In genomic region chr5:36552626-36553393, GRCh38 we compare ENCODE assay signal across 20 cellular contexts. TPM values are rescaled to one million over a fixed set of nuclear protein-coding genes. Genes with fewer than 3 reads are reported as not detected.
DNase-seq lines count a peak whose midpoint lies in the region; ATAC-seq lines count a peak whose summit lies in the region.
"Had no signal": no experiment of that assay in that cellular context is flagged by ENCODE, and none has a peak within 500 bp of the region (broad histone marks: within the 10 kb centered on the region; RNA-seq: fewer than 3 reads in every experiment).

No MANE protein-coding gene starts in this region.

- no peak overlapping the region for H3K27ac ChIP-seq in substantia nigra (ENCODE audit: low read depth, low read length, poor library complexity, severe bottlenecking)
- H3K27ac ChIP-seq: gastroesophageal sphincter, HL-60 had no signal

- H3K4me3 Mint-ChIP-seq in activated CD4-positive, alpha-beta memory T cell treated with anti-CD3 and anti-CD28 coated beads for 36 hours: no peak overlapping the region
- H3K4me3 Mint-ChIP-seq: activated naive CD4-positive, alpha-beta T cell treated with anti-CD3 and anti-CD28 coated beads, Interleukin-2, amount 10 ng/mL, durations not matched to agents 7 days and 5 days; CD4-positive, alpha-beta memory T cell; naive thymus-derived CD8-positive, alpha-beta T cell had no signal

- DNase-seq in ELF-1 (ENCODE audit: low read depth, low spot score) (peak; percentile 50), LoVo (ENCODE audit: low spot score) (peak; percentile 50), astrocyte of the hippocampus (ENCODE audit: low read depth, low spot score) (peak; percentile 47), islet precursor cell (peak; percentile 88), substantia nigra (lab: John Stamatoyannopoulos, UW) (no peak), NCI-H82 (lab: John Stamatoyannopoulos, UW) (no peak)
- DNase-seq in activated CD4-positive, alpha-beta memory T cell treated with anti-CD3 and anti-CD28 coated beads for 36 hours: no peak
- DNase-seq: activated naive CD4-positive, alpha-beta T cell treated with anti-CD3 and anti-CD28 coated beads, Interleukin-2, amount 10 ng/mL, durations not matched to agents 7 days and 5 days; activated T-cell treated with anti-CD3 and anti-CD28 coated beads for 4 hours; CD4-positive, alpha-beta memory T cell; cortex of kidney; DMS79 treated with DMSO at 0.1 percent for 48 hours; naive thymus-derived CD8-positive, alpha-beta T cell; NCI-H2081; NCI-H526 treated with DMSO at 0.1 percent for 48 hours; small intestine; stimulated activated CD4-positive, alpha-beta T cell treated with anti-CD3 and anti-CD28 coated beads, Interleukin-4, amount 100 ng/mL, for 24 hours had no signal

- POLR2A ChIA-PET in activated CD4-positive, alpha-beta memory T cell treated with anti-CD3 and anti-CD28 coated beads for 36 hours (lab: Charles Lee): no interaction called here

- no peaks in the 10 kb centered on the region for H3K4me1 Mint-ChIP-seq in activated CD4-positive, alpha-beta memory T cell treated with anti-CD3 and anti-CD28 coated beads for 36 hours (ENCODE audit: low read depth)
- H3K4me1 Mint-ChIP-seq: activated naive CD4-positive, alpha-beta T cell treated with anti-CD3 and anti-CD28 coated beads, Interleukin-2, amount 10 ng/mL, durations not matched to agents 7 days and 5 days; CD4-positive, alpha-beta memory T cell; naive thymus-derived CD8-positive, alpha-beta T cell had no signal

- H3K36me3 Mint-ChIP-seq in activated CD4-positive, alpha-beta memory T cell treated with anti-CD3 and anti-CD28 coated beads for 36 hours: no peaks in the 10 kb centered on the region
- H3K36me3 Mint-ChIP-seq: activated naive CD4-positive, alpha-beta T cell treated with anti-CD3 and anti-CD28 coated beads, Interleukin-2, amount 10 ng/mL, durations not matched to agents 7 days and 5 days; CD4-positive, alpha-beta memory T cell had no signal

- no peaks in the 10 kb centered on the region for H3K27me3 Mint-ChIP-seq in activated CD4-positive, alpha-beta memory T cell treated with anti-CD3 and anti-CD28 coated beads for 36 hours

- no peak for ATAC-seq in GM18861 (IDR thresholded peaks at IDR 0.05; ENCODE audit: unreplicated experiment)
- ATAC-seq: gastroesophageal sphincter; naive thymus-derived CD8-positive, alpha-beta T cell had no signal

- CTCF ChIA-PET in activated CD4-positive, alpha-beta memory T cell treated with anti-CD3 and anti-CD28 coated beads for 36 hours (lab: Charles Lee): no interaction called here

- no peak overlapping the region for H3K27ac Mint-ChIP-seq in activated CD4-positive, alpha-beta memory T cell treated with anti-CD3 and anti-CD28 coated beads for 36 hours
- H3K27ac Mint-ChIP-seq: activated naive CD4-positive, alpha-beta T cell treated with anti-CD3 and anti-CD28 coated beads, Interleukin-2, amount 10 ng/mL, durations not matched to agents 7 days and 5 days; CD4-positive, alpha-beta memory T cell; naive thymus-derived CD8-positive, alpha-beta T cell had no signal

- intact Hi-C loops in activated CD4-positive, alpha-beta memory T cell treated with anti-CD3 and anti-CD28 coated beads for 36 hours (cut with micrococcal nuclease): no loop called here

- peaks cover 2% of the 10 kb centered on the region for H3K9me3 Mint-ChIP-seq in activated CD4-positive, alpha-beta memory T cell treated with anti-CD3 and anti-CD28 coated beads for 36 hours

RNA-seq across cellular contexts. Expression of gene SLC1A3, which starts 53.6 kb away (rescaled TPM):
- under 1 TPM in 1 of 2 experiments, not detected in 1; 0.29 TPM for total RNA-seq in activated CD4-positive, alpha-beta memory T cell treated with anti-CD3 and anti-CD28 coated beads for 36 hours
- total RNA-seq: naive thymus-derived CD8-positive, alpha-beta T cell had no signal

Comparison
In these comparisons a context has a peak if more than half of its experiments do, and no peak if none do; other contexts are left out.
1. DNase-seq: peak in ELF-1 (single experiment), LoVo (single experiment), astrocyte of the hippocampus (single experiment) and islet precursor cell (single experiment); none in substantia nigra (0 of 49), activated CD4-positive, alpha-beta memory T cell treated with anti-CD3 and anti-CD28 coated beads for 36 hours (single experiment) and NCI-H82 (single experiment).